Comparison of ENCODE assay signal across 20 cellular contexts in genomic region chr5:143077453-143078103, GRCh38.
DNase-seq lines count a peak whose midpoint lies in the region; ATAC-seq, FAIRE-seq and TF ChIP-seq lines count a peak whose summit lies in the region.
"Had no signal": no experiment of that assay in that cellular context is flagged by ENCODE, and none has a peak within 500 bp of the region (broad histone marks: within the 10 kb centered on the region; RNA-seq: fewer than 3 reads in every experiment).

No MANE protein-coding gene starts in this region.

- ATAC-seq in HepG2, result peak; percentile 59
- no peak for ATAC-seq in right lobe of liver
- ATAC-seq in T-helper 17 cell, result no peak
- ATAC-seq in mucosa of descending colon, result no peak
- ATAC-seq in esophagus mucosa, result no peak
- ATAC-seq: GM12878, HCT116, K562 had no signal

- peak overlapping the region; percentile 19 for H3K27ac ChIP-seq in HepG2 (ENCODE audit: extremely low read length, insufficient read depth, low read length)
- H3K27ac ChIP-seq in right lobe of liver, result no peak overlapping the region
- H3K27ac ChIP-seq in mesendoderm (ENCODE audit: low read depth, low read length), result no peak overlapping the region
- H3K27ac ChIP-seq: BLaER1 had no signal

- H2AFZ ChIP-seq in HepG2 (ENCODE audit: low read length), result no peak overlapping the region

- H3K4me3 ChIP-seq in HepG2 (replicated peaks in 1 of 3; ENCODE audit: insufficient read depth in 1 of 3, low read depth in 2 of 3, low read length in 3 of 3), result no peak overlapping the region
- H3K4me3 ChIP-seq in right lobe of liver, result no peak overlapping the region
- no peak overlapping the region for H3K4me3 ChIP-seq in mesendoderm (ENCODE audit: low read length)
- no peak overlapping the region for H3K4me3 ChIP-seq in mucosa of descending colon
- H3K4me3 ChIP-seq: BLaER1, GM12878, K562 had no signal

- in situ Hi-C loops in HepG2 (cut with HindIII; ENCODE audit: extremely low pct_ligation_motif_present, low pct_unique_long_range_greater_than_20kb), result no loop called here

- H4K5ac ChIP-seq in mesendoderm (ENCODE audit: low read length), result no peak overlapping the region

- H3K23ac ChIP-seq in mesendoderm (ENCODE audit: low read length), result no peak overlapping the region

- TF ChIP-seq RAD21 in HepG2 (CRISPR knock-in tag; IDR thresholded peaks at IDR 0.05), result no peak

- H3K36me3 ChIP-seq in HepG2 (replicated peaks in 1 of 2; ENCODE audit: control insufficient read depth in 1 of 2, insufficient read depth in 2 of 2, low read length in 2 of 2), result peaks cover 0 to 3% of the 10 kb centered on the region in 2 experiments; a peak in 2 of 5 replicates
- no peaks in the 10 kb centered on the region for H3K36me3 ChIP-seq in right lobe of liver
- no peaks in the 10 kb centered on the region for H3K36me3 ChIP-seq in mesendoderm (ENCODE audit: control insufficient read depth, insufficient read depth, low read length)
- H3K36me3 ChIP-seq in mucosa of descending colon (ENCODE audit: low read depth), result no peaks in the 10 kb centered on the region
- H3K36me3 ChIP-seq: BLaER1 had no signal

- H3K9ac ChIP-seq in HepG2 (ENCODE audit: insufficient read depth, low read depth, low read length) (no peak overlapping the region), mesendoderm (ENCODE audit: low read length) (no peak overlapping the region)
- H3K9ac ChIP-seq: BLaER1 had no signal

- H3K27me3 Mint-ChIP-seq in T-helper 17 cell, result no peaks in the 10 kb centered on the region
- H3K27me3 Mint-ChIP-seq: CD4-positive, alpha-beta memory T cell had no signal

- peak overlapping the region; percentile 43; the same call in 1 of the 2 replicates for H3K4me2 ChIP-seq in HepG2 (ENCODE audit: low read depth, low read length)
- H3K4me2 ChIP-seq in mesendoderm (ENCODE audit: low read length), result no peak overlapping the region
- H3K4me2 ChIP-seq: BLaER1 had no signal

- TF ChIP-seq POLR2A in HepG2 (IDR thresholded peaks at IDR 0.05; ENCODE audit: insufficient read depth in 1 of 2, low read depth in 2 of 2, low read length in 2 of 2) (no peak), right lobe of liver (IDR thresholded peaks at IDR 0.05) (no peak)

- H3K18ac ChIP-seq in mesendoderm (ENCODE audit: low read length), result peak overlapping the region; percentile 85

- no peak overlapping the region for H2BK5ac ChIP-seq in mesendoderm (ENCODE audit: low read length)

- no peak overlapping the region for H2AK5ac ChIP-seq in mesendoderm (ENCODE audit: low read length)

- H3K4me1 ChIP-seq in HepG2 (ENCODE audit: insufficient read depth, low read length) (peaks cover 25% of the 10 kb centered on the region), right lobe of liver (no peaks in the 10 kb centered on the region), mesendoderm (ENCODE audit: control insufficient read depth, low read depth, low read length) (peaks cover 7% of the 10 kb centered on the region), mucosa of descending colon (ENCODE audit: low read depth) (no peaks in the 10 kb centered on the region)
- H3K4me1 ChIP-seq: BLaER1 had no signal

- H3K36me3 Mint-ChIP-seq in T-helper 17 cell (ENCODE audit: low read depth), result no peaks in the 10 kb centered on the region

- H3K79me1 ChIP-seq in mesendoderm (ENCODE audit: low read length), result no peaks in the 10 kb centered on the region

- H3K27me3 ChIP-seq in HepG2 (ENCODE audit: control insufficient read depth in 1 of 2, insufficient read depth in 2 of 2, low read length in 2 of 2) (no peaks in the 10 kb centered on the region), right lobe of liver (no peaks in the 10 kb centered on the region), mesendoderm (ENCODE audit: insufficient read depth, low read length, poor library complexity) (no peaks in the 10 kb centered on the region)
- H3K27me3 ChIP-seq: BLaER1 had no signal

- 85% methylated on average over 4 of the region's 6 CpGs for WGBS in HepG2 (ENCODE audit: low lambda C conversion rate)
- 100% methylated on average over 2 of the region's 6 CpGs for WGBS in right lobe of liver (ENCODE audit: insufficient coverage, low coverage, low lambda C conversion rate, missing lambda C conversion rate)
- WGBS in mesendoderm (ENCODE audit: extremely low coverage, insufficient coverage, low lambda C conversion rate), result no CpG with 5 or more reads among the region's 6 CpGs

- no peaks in the 10 kb centered on the region for H4K20me1 ChIP-seq in HepG2 (ENCODE audit: insufficient read depth, low read length)
- H4K20me1 ChIP-seq: BLaER1 had no signal

- H4K8ac ChIP-seq in mesendoderm (ENCODE audit: low read depth, low read length), result no peak overlapping the region

- TF ChIP-seq EP300 in HepG2 (IDR thresholded peaks at IDR 0.05; ENCODE audit: low read depth in 2 of 2, low read length in 2 of 2), result no peak
- TF ChIP-seq EP300 in HepG2 (CRISPR knock-in tag; IDR thresholded peaks at IDR 0.05; ENCODE audit: borderline replicate concordance), result no peak

- CTCF ChIA-PET in HepG2 (lab: Yijun Ruan, JAX; ENCODE audit: low intra/inter-chr PET ratio, low total read pairs), result no interaction called here

- peak; percentile 48 for FAIRE-seq in HepG2 (lab: Jason Lieb, UNC)
- FAIRE-seq: GM12878, GM19239, H54, K562 had no signal

- H2BK15ac ChIP-seq in mesendoderm (replicated peaks; ENCODE audit: low read depth), result no peak overlapping the region

- H3K79me2 ChIP-seq in HepG2 (ENCODE audit: insufficient read depth, low read length), result no peaks in the 10 kb centered on the region
- no peaks in the 10 kb centered on the region for H3K79me2 ChIP-seq in mesendoderm (ENCODE audit: control insufficient read depth, insufficient read depth, low read length)

- intact Hi-C loops in HepG2 (cut with micrococcal nuclease; ENCODE audit: unreplicated experiment), result no loop called here
- intact Hi-C loops in right lobe of liver (cut with DNase I), result no loop called here
- intact Hi-C loops in mucosa of descending colon (cut with DNase I, micrococcal nuclease), result no loop called here

- H3K27ac Mint-ChIP-seq in T-helper 17 cell, result peak overlapping the region; percentile 8
- H3K27ac Mint-ChIP-seq: CD14-positive monocyte; CD4-positive, alpha-beta memory T cell had no signal

- H3K4me3 Mint-ChIP-seq in T-helper 17 cell, result no peak overlapping the region
- H3K4me3 Mint-ChIP-seq: CD14-positive monocyte; CD4-positive, alpha-beta memory T cell had no signal

- H3K4ac ChIP-seq in mesendoderm (ENCODE audit: low read depth, low read length), result peak overlapping the region; percentile 72

- TF ChIP-seq CTCF in HepG2 (CRISPR knock-in tag; IDR thresholded peaks at IDR 0.05), result no peak
- no peak for TF ChIP-seq CTCF in right lobe of liver (IDR thresholded peaks at IDR 0.05)
- no peak for TF ChIP-seq CTCF in mucosa of descending colon (IDR thresholded peaks at IDR 0.05)

- H2BK120ac ChIP-seq in mesendoderm (ENCODE audit: low read depth, low read length), result peak overlapping the region; percentile 77

- no peaks in the 10 kb centered on the region for H3K4me1 Mint-ChIP-seq in T-helper 17 cell
- H3K4me1 Mint-ChIP-seq: CD14-positive monocyte had no signal

- no peak overlapping the region for H3K56ac ChIP-seq in mesendoderm (ENCODE audit: low read length)

- POLR2A ChIA-PET in HepG2 (lab: Yijun Ruan, JAX), result no interaction called here

- no TSS peak for BruUV-seq in HepG2 (replicated peaks; lab: Mats Ljungman, UMichigan)

- H3K9me3 ChIP-seq in HepG2 (ENCODE audit: low read length), result no peaks in the 10 kb centered on the region
- H3K9me3 ChIP-seq in right lobe of liver, result no peaks in the 10 kb centered on the region
- H3K9me3 ChIP-seq in T-helper 17 cell (ENCODE audit: control insufficient read depth, low read length, poor library complexity, severe bottlenecking), result no peaks in the 10 kb centered on the region
- no peaks in the 10 kb centered on the region for H3K9me3 ChIP-seq in mucosa of descending colon
- H3K9me3 ChIP-seq: BLaER1 had no signal

- DNase-seq in HepG2 (ENCODE audit: low spot score) (peak; percentile 35), right lobe of liver (no peak), T-helper 17 cell (no peak), mesendoderm (no peak), NCI-H187 treated with DMSO at 0.1 percent for 48 hours (lab: John Stamatoyannopoulos, UW) (no peak), mucosa of descending colon (no peak), NCI-H2196 treated with DMSO at 0.1 percent for 48 hours (lab: John Stamatoyannopoulos, UW; ENCODE audit: unreplicated experiment) (no peak)
- DNase-seq: 8988T; Calu3; CD4-positive, alpha-beta memory T cell; DND-41; EL had no signal

TF ChIP-seq in HepG2, 621 proteins besides CTCF, POLR2A, EP300 and RAD21 (continues in another document):
- TF ChIP-seq ELF1 (CRISPR knock-in tag; IDR thresholded peaks at IDR 0.05) (no peak), MAZ (IDR thresholded peaks at IDR 0.05; ENCODE audit: borderline replicate concordance, low read depth, low read length) (no peak), MAZ (CRISPR knock-in tag; IDR thresholded peaks at IDR 0.05; ENCODE audit: low read depth) (no peak), ZNF549 (CRISPR knock-in tag; IDR thresholded peaks at IDR 0.05) (no peak), U2AF2 (IDR thresholded peaks at IDR 0.05; ENCODE audit: low read depth, low read length) (no peak), ZFP82 (CRISPR knock-in tag; IDR thresholded peaks at IDR 0.05; ENCODE audit: borderline replicate concordance) (no peak), PRDM10 (CRISPR knock-in tag; IDR thresholded peaks at IDR 0.05; ENCODE audit: low read depth) (no peak), PAWR (CRISPR knock-in tag; IDR thresholded peaks at IDR 0.05; ENCODE audit: borderline replicate concordance) (no peak)
